Comparison of ENCODE assay signal across 7 cellular contexts in the genomic region with DNA sequence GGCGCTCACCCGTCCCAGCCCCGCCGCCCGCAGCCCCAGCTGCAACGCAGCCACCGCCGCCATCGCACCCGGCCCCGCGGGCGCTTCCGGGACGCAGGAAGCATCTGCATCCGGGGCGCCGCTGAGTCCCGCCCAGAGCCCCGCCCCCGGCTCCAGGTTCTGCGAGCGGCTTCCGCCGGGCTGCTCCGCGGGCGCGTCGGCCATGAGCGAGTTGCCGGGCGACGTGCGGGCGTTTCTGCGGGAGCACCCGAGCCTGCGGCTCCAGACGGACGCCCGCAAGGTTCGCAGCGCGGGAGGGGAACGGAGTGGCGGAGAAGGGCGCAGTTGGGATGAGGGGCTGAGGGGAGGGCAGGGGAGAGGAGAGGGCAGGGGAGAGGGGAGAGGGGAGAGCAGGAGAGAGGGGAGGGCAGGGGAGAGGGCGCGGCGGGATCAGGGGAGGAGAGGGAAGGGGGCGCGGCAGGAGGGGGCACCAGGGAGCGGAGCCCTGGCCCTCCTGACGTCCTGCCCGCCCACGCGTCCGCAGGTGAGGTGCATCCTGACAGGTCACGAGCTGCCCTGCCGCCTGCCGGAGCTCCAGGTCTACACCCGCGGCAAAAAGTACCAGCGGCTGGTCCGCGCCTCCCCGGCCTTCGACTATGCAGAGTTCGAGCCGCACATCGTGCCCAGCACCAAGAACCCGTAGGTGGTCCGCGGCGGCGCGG. TPM values are rescaled to one million over a fixed set of nuclear protein-coding genes. Genes with fewer than 3 reads are reported as not detected.
DNase-seq lines count a peak whose midpoint lies in the region; ATAC-seq, FAIRE-seq and TF ChIP-seq lines count a peak whose summit lies in the region.

A gene with protein sequence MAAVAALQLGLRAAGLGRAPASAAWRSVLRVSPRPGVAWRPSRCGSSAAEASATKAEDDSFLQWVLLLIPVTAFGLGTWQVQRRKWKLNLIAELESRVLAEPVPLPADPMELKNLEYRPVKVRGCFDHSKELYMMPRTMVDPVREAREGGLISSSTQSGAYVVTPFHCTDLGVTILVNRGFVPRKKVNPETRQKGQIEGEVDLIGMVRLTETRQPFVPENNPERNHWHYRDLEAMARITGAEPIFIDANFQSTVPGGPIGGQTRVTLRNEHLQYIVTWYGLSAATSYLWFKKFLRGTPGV (minus strand): TSS at position 97 of the 701 bp plus-strand sequence. CDS start 34 bp downstream, at position 63.
A gene (plus strand): TSS at position 160 of the 701 bp plus-strand sequence. CDS start 43 bp downstream, at position 203.

- peak; percentile 48 for TF ChIP-seq CTCF in HepG2 (CRISPR knock-in tag; IDR thresholded peaks at IDR 0.05)

- H3K36me3 ChIP-seq in HepG2 (replicated peaks in 1 of 2; ENCODE audit: control insufficient read depth in 1 of 2, insufficient read depth in 2 of 2, low read length in 2 of 2): peaks cover 11 to 46% of the 10 kb centered on the region in 2 experiments

- H3K9ac ChIP-seq in HepG2 (ENCODE audit: insufficient read depth, low read depth, low read length): peak within 1 kb of the TSS; percentile 89

- BruUV-seq in HepG2 (replicated peaks; lab: Mats Ljungman, UMichigan): no TSS peak

- WGBS in HepG2 (ENCODE audit: low lambda C conversion rate): under 1% methylated on average over 30 of the region's 78 CpGs

- intact Hi-C loops in activated CD4-positive, alpha-beta T cell treated with anti-CD3 and anti-CD28 coated beads, Interleukin-2, amount 10 ng/mL, durations not matched to agents 24 days and 14 days (cut with micrococcal nuclease): loop anchor here (1.0 to 10.0 kb wide), 4 partner anchors 8 to 332 kb away; a partner anchor contains a TSS
- intact Hi-C loops in HepG2 (cut with micrococcal nuclease; ENCODE audit: unreplicated experiment): loop anchor here (5.0 kb wide), 2 partner anchors 41 to 131 kb away; no protein-coding TSS in a partner anchor

- H3K4me3 Mint-ChIP-seq in activated CD4-positive, alpha-beta T cell treated with anti-CD3 and anti-CD28 coated beads, Interleukin-2, amount 10 ng/mL, durations not matched to agents 24 days and 14 days: peak within 1 kb of the TSS; percentile 92

- H3K4me1 ChIP-seq in HepG2 (ENCODE audit: insufficient read depth, low read length): peaks cover 53% of the 10 kb centered on the region

- H3K4me3 ChIP-seq in HepG2 (replicated peaks in 1 of 3; ENCODE audit: insufficient read depth in 1 of 3, low read depth in 2 of 3, low read length in 3 of 3): peak within 1 kb of the TSS; percentile 80 to 91 (median 90)

- H3K4me1 Mint-ChIP-seq in activated CD4-positive, alpha-beta T cell treated with anti-CD3 and anti-CD28 coated beads, Interleukin-2, amount 10 ng/mL, durations not matched to agents 24 days and 14 days: peaks cover 42% of the 10 kb centered on the region

- no peaks in the 10 kb centered on the region for H3K9me3 ChIP-seq in HepG2 (ENCODE audit: low read length)

- CTCF ChIA-PET in HepG2 (lab: Yijun Ruan, JAX; ENCODE audit: low intra/inter-chr PET ratio, low total read pairs): interaction anchor here (0.7 kb wide), 1 partner anchor 47 kb away, joined by 3 read pairs; no protein-coding TSS in a partner anchor

- H3K27ac Mint-ChIP-seq in activated CD4-positive, alpha-beta T cell treated with anti-CD3 and anti-CD28 coated beads, Interleukin-2, amount 10 ng/mL, durations not matched to agents 24 days and 14 days: peak within 1 kb of the TSS; percentile 84

- H3K4me2 ChIP-seq in HepG2 (ENCODE audit: low read depth, low read length): peak within 1 kb of the TSS; percentile 86

- TF ChIP-seq RAD21 in HepG2 (CRISPR knock-in tag; IDR thresholded peaks at IDR 0.05): no peak

- no peaks in the 10 kb centered on the region for H3K27me3 Mint-ChIP-seq in activated CD4-positive, alpha-beta T cell treated with anti-CD3 and anti-CD28 coated beads, Interleukin-2, amount 10 ng/mL, durations not matched to agents 24 days and 14 days

- peak; percentile 61 for ATAC-seq in GM18502 (IDR thresholded peaks at IDR 0.05; ENCODE audit: poor library complexity, unreplicated experiment)
- peak; percentile 52 for ATAC-seq in HG03039 (IDR thresholded peaks at IDR 0.05; ENCODE audit: unreplicated experiment)
- ATAC-seq in HepG2: peak; percentile 64

- peak within 1 kb of the TSS; percentile 61 for H3K27ac ChIP-seq in HepG2 (ENCODE audit: extremely low read length, insufficient read depth, low read length)

- peak; percentile 89 for DNase-seq in NCI-H345 (lab: John Stamatoyannopoulos, UW)
- peak; percentile 97 for DNase-seq in activated CD4-positive, alpha-beta T cell treated with anti-CD3 and anti-CD28 coated beads, Interleukin-2, amount 10 ng/mL, durations not matched to agents 24 days and 14 days
- peak; percentile 75 for DNase-seq in dedifferentiated amniotic fluid mesenchymal stem cell (ENCODE audit: extremely low spot score)
- DNase-seq in HepG2 (ENCODE audit: low spot score): peak; percentile 68
- DNase-seq in stimulated activated CD4-positive, alpha-beta T cell treated with anti-CD3 and anti-CD28 coated beads, Interleukin-2, amount 100 ng/mL, for 4 hours (ENCODE audit: low read depth): peak; percentile 84

- no peaks in the 10 kb centered on the region for H3K9me3 Mint-ChIP-seq in activated CD4-positive, alpha-beta T cell treated with anti-CD3 and anti-CD28 coated beads, Interleukin-2, amount 10 ng/mL, durations not matched to agents 24 days and 14 days

- no peaks in the 10 kb centered on the region; a peak in 1 of 5 replicates for H3K27me3 ChIP-seq in HepG2 (ENCODE audit: control insufficient read depth in 1 of 2, insufficient read depth in 2 of 2, low read length in 2 of 2)

- H3K79me2 ChIP-seq in HepG2 (ENCODE audit: insufficient read depth, low read length): peaks cover 15% of the 10 kb centered on the region

- H4K20me1 ChIP-seq in HepG2 (ENCODE audit: insufficient read depth, low read length): peaks cover 23% of the 10 kb centered on the region; the same call in 1 of the 2 replicates

- FAIRE-seq in HepG2 (lab: Jason Lieb, UNC): no peak

- H3K36me3 Mint-ChIP-seq in activated CD4-positive, alpha-beta T cell treated with anti-CD3 and anti-CD28 coated beads, Interleukin-2, amount 10 ng/mL, durations not matched to agents 24 days and 14 days (ENCODE audit: low read depth): peaks cover 48% of the 10 kb centered on the region

- in situ Hi-C loops in HepG2 (cut with HindIII; ENCODE audit: extremely low pct_ligation_motif_present, low pct_unique_long_range_greater_than_20kb): loop anchor here (5.0 kb wide), 2 partner anchors 51 to 131 kb away; no protein-coding TSS in a partner anchor

- TF ChIP-seq EP300 in HepG2 (IDR thresholded peaks at IDR 0.05; ENCODE audit: low read depth in 2 of 2, low read length in 2 of 2) (no peak), HepG2 (CRISPR knock-in tag; IDR thresholded peaks at IDR 0.05; ENCODE audit: borderline replicate concordance) (no peak)

- no peak within 1 kb of the TSS for H2AFZ ChIP-seq in HepG2 (ENCODE audit: low read length)

- POLR2A ChIA-PET in HepG2 (lab: Yijun Ruan, JAX): interaction anchor here (0.7 to 1.8 kb wide), 11 partner anchors 9 to 358 kb away, joined by 3 to 22 read pairs (median 5); a partner anchor contains a TSS

- TF ChIP-seq POLR2A in HepG2 (IDR thresholded peaks at IDR 0.05; ENCODE audit: insufficient read depth in 1 of 2, low read depth in 2 of 2, low read length in 2 of 2): peak in 1 of 2 experiments; percentile 42; a peak in 1 of 4 replicates

RNA-seq across cellular contexts. Expression of the first gene that starts in this region (rescaled TPM):
- 29.8 and 33.2 TPM in 2 replicates for total RNA-seq in activated CD4-positive, alpha-beta T cell treated with anti-CD3 and anti-CD28 coated beads, Interleukin-2, amount 10 ng/mL, durations not matched to agents 24 days and 14 days
- total RNA-seq in HepG2 (2016; rRNA removed; fragmentation: Illumina TruSeq; extraction: Trizol): 10.6 and 17.8 TPM in 2 replicates
- total RNA-seq in HepG2 (2016; cell fraction: cytosol; rRNA removed; fragmentation: Illumina TruSeq; extraction: Trizol; ENCODE audit: low read depth): 21.0 and 25.4 TPM in 2 replicates
- 9.6 and 18.9 TPM in 2 replicates for total RNA-seq in HepG2 (2016; cell fraction: insoluble cytoplasmic fraction; rRNA removed; fragmentation: Illumina TruSeq; extraction: Trizol)
- total RNA-seq in HepG2 (2016; cell fraction: membrane; rRNA removed; fragmentation: Illumina TruSeq; extraction: Trizol): 22.4 and 26.0 TPM in 2 replicates
- 13.9 and 14.0 TPM in 2 replicates for total RNA-seq in HepG2 (2016; cell fraction: nucleus; rRNA removed; fragmentation: Illumina TruSeq; extraction: Trizol)
- 39.2 and 40.7 TPM in 2 replicates for polyA plus RNA-seq in HepG2 (2011; rRNA removed)
- 29.3 and 32.3 TPM in 2 replicates for polyA plus RNA-seq in HepG2 (2011; cell fraction: cytosol; rRNA removed)
- polyA plus RNA-seq in HepG2 (2011; cell fraction: nucleus; rRNA removed): 29.7 and 32.0 TPM in 2 replicates
- 22.8 and 26.6 TPM in 2 replicates for polyA plus RNA-seq in HepG2 (2012)
- 52.7 and 53.1 TPM in 2 replicates for polyA plus RNA-seq in HepG2 (2016; cell fraction: cytosol; fragmentation: Illumina TruSeq; extraction: Trizol; ENCODE audit: low read depth)
- polyA plus RNA-seq in HepG2 (2016; cell fraction: insoluble cytoplasmic fraction; fragmentation: Illumina TruSeq; extraction: Trizol; ENCODE audit: low read depth): 19.0 and 20.1 TPM in 2 replicates
- polyA plus RNA-seq in HepG2 (2016; cell fraction: membrane; fragmentation: Illumina TruSeq; extraction: Trizol; ENCODE audit: low read depth): 38.1 and 44.5 TPM in 2 replicates
- polyA plus RNA-seq in HepG2 (2016; cell fraction: nucleus; fragmentation: Illumina TruSeq; extraction: Trizol; ENCODE audit: insufficient read depth, low read depth): 46.1 and 51.6 TPM in 2 replicates
- polyA minus RNA-seq in HepG2 (2011; rRNA and poly(A)+ RNA removed; ENCODE audit: low replicate concordance): 14.4 and 46.3 TPM in 2 replicates
- 8.0 and 10.5 TPM in 2 replicates for polyA minus RNA-seq in HepG2 (2011; cell fraction: cytosol; rRNA and poly(A)+ RNA removed)
- 7.1 and 7.5 TPM in 2 replicates for polyA minus RNA-seq in HepG2 (2011; cell fraction: nucleus; rRNA and poly(A)+ RNA removed)

RNA-seq across cellular contexts. Expression of the second gene that starts in this region (rescaled TPM):
- 28.5 and 29.3 TPM in 2 replicates for total RNA-seq in activated CD4-positive, alpha-beta T cell treated with anti-CD3 and anti-CD28 coated beads, Interleukin-2, amount 10 ng/mL, durations not matched to agents 24 days and 14 days
- total RNA-seq in HepG2 (2016; rRNA removed; fragmentation: Illumina TruSeq; extraction: Trizol): 10.3 and 13.6 TPM in 2 replicates
- 10.3 and 15.8 TPM in 2 replicates for total RNA-seq in HepG2 (2016; cell fraction: cytosol; rRNA removed; fragmentation: Illumina TruSeq; extraction: Trizol; ENCODE audit: low read depth)
- 12.0 and 12.6 TPM in 2 replicates for total RNA-seq in HepG2 (2016; cell fraction: insoluble cytoplasmic fraction; rRNA removed; fragmentation: Illumina TruSeq; extraction: Trizol)
- 10.0 and 13.9 TPM in 2 replicates for total RNA-seq in HepG2 (2016; cell fraction: membrane; rRNA removed; fragmentation: Illumina TruSeq; extraction: Trizol)
- 4.1 and 4.4 TPM in 2 replicates for total RNA-seq in HepG2 (2016; cell fraction: nucleus; rRNA removed; fragmentation: Illumina TruSeq; extraction: Trizol)
- 6.1 and 6.3 TPM in 2 replicates for polyA plus RNA-seq in HepG2 (2011; rRNA removed)
- polyA plus RNA-seq in HepG2 (2011; cell fraction: cytosol; rRNA removed): 6.8 and 9.7 TPM in 2 replicates
- polyA plus RNA-seq in HepG2 (2011; cell fraction: nucleus; rRNA removed): 6.6 and 8.7 TPM in 2 replicates
- polyA plus RNA-seq in HepG2 (2012): 6.8 and 8.6 TPM in 2 replicates
- 14.4 and 20.2 TPM in 2 replicates for polyA plus RNA-seq in HepG2 (2016; cell fraction: cytosol; fragmentation: Illumina TruSeq; extraction: Trizol; ENCODE audit: low read depth)
- 19.8 and 21.6 TPM in 2 replicates for polyA plus RNA-seq in HepG2 (2016; cell fraction: insoluble cytoplasmic fraction; fragmentation: Illumina TruSeq; extraction: Trizol; ENCODE audit: low read depth)
- polyA plus RNA-seq in HepG2 (2016; cell fraction: membrane; fragmentation: Illumina TruSeq; extraction: Trizol; ENCODE audit: low read depth): 12.6 and 15.8 TPM in 2 replicates
- 11.3 and 11.9 TPM in 2 replicates for polyA plus RNA-seq in HepG2 (2016; cell fraction: nucleus; fragmentation: Illumina TruSeq; extraction: Trizol; ENCODE audit: insufficient read depth, low read depth)
- polyA minus RNA-seq in HepG2 (2011; rRNA and poly(A)+ RNA removed; ENCODE audit: low replicate concordance): 3.5 and 24.4 TPM in 2 replicates
- polyA minus RNA-seq in HepG2 (2011; cell fraction: cytosol; rRNA and poly(A)+ RNA removed): 2.3 and 5.0 TPM in 2 replicates
- 1.6 and 2.3 TPM in 2 replicates for polyA minus RNA-seq in HepG2 (2011; cell fraction: nucleus; rRNA and poly(A)+ RNA removed)

Comparison
In these comparisons a context has a peak if more than half of its experiments do, and no peak if none do; other contexts are left out.
1. Peak in every context shown above with its lines: DNase-seq, ATAC-seq, H3K4me3 ChIP-seq and H3K27ac ChIP-seq.